17 cellular contexts compared by ENCODE assay signal in the genomic region with DNA sequence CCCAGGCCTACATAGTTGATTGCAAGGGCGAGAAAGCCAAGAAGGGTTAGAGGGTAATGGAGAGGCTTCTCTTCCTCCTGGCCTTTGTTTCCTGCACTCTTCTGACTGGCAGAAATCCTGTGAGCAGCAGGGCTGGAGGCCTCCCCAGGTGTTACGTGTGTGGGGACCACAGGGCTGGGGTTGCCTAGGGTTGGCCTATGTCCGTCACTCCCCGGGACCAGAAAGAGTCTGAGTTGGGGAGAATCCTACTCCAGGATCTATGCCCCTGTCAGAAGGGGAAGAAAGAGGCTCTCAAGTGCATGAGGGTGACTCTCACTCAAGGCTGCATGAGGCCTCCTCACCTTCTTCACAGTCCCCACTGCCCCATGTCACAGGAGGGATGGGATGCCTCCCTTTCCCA. TPM values are rescaled to one million over a fixed set of nuclear protein-coding genes. Genes with fewer than 3 reads are reported as not detected.
"Had no signal": no experiment of that assay in that cellular context is flagged by ENCODE, and none has a peak within 500 bp of the region (broad histone marks: within the 10 kb centered on the region; RNA-seq: fewer than 3 reads in every experiment).

No MANE protein-coding gene starts in this region.

- H3K36me3 Mint-ChIP-seq: activated CD8-positive, alpha-beta memory T cell treated with anti-CD3 and anti-CD28 coated beads, Interleukin-2, amount 10 ng/mL, durations not matched to agents 7 days and 5 days; brain; naive B cell; stimulated activated effector memory CD8-positive, alpha-beta T cell treated with anti-CD3 and anti-CD28 coated beads, Interleukin-12 subunit alpha, Interleukin-12 subunit beta, amount 100 ng/mL, for 72 hours had no signal

- DNase-seq: activated CD4-positive, alpha-beta T cell treated with anti-CD3 and anti-CD28 coated beads for 36 hours; activated CD4-positive, alpha-beta T cell treated with anti-CD3 and anti-CD28 coated beads, Interleukin-2, amount 50 U/mL, for 48 hours; activated CD8-positive, alpha-beta memory T cell treated with anti-CD3 and anti-CD28 coated beads, Interleukin-2, amount 10 ng/mL, durations not matched to agents 7 days and 5 days; activated naive CD4-positive, alpha-beta T cell treated with Interleukin-2 at 50 U/mL for 16 hours; anterior cingulate cortex; caudate nucleus; mesenchymal stem cell; mucosa of descending colon; naive B cell; pancreas; sigmoid colon; T-helper 2 cell; testis had no signal

- H3K9me3 Mint-ChIP-seq: activated T-helper 17 cell treated with anti-CD3 and anti-CD28 coated beads, Interleukin-2, amount 50 U/mL, for 72 hours; stimulated activated effector memory CD8-positive, alpha-beta T cell treated with anti-CD3 and anti-CD28 coated beads, Interleukin-12 subunit alpha, Interleukin-12 subunit beta, amount 100 ng/mL, for 72 hours had no signal

- H3K27ac Mint-ChIP-seq: activated CD4-positive, alpha-beta T cell treated with anti-CD3 and anti-CD28 coated beads for 36 hours; activated CD8-positive, alpha-beta memory T cell treated with anti-CD3 and anti-CD28 coated beads, Interleukin-2, amount 10 ng/mL, durations not matched to agents 7 days and 5 days; activated T-helper 17 cell treated with anti-CD3 and anti-CD28 coated beads, Interleukin-2, amount 50 U/mL, for 72 hours; brain; naive B cell; stimulated activated effector memory CD8-positive, alpha-beta T cell treated with anti-CD3 and anti-CD28 coated beads, Interleukin-12 subunit alpha, Interleukin-12 subunit beta, amount 100 ng/mL, for 72 hours had no signal

- H3K4me3 Mint-ChIP-seq: activated CD4-positive, alpha-beta T cell treated with anti-CD3 and anti-CD28 coated beads for 36 hours; activated CD8-positive, alpha-beta memory T cell treated with anti-CD3 and anti-CD28 coated beads, Interleukin-2, amount 10 ng/mL, durations not matched to agents 7 days and 5 days; activated T-helper 17 cell treated with anti-CD3 and anti-CD28 coated beads, Interleukin-2, amount 50 U/mL, for 72 hours; brain; naive B cell; neural crest cell; stimulated activated effector memory CD8-positive, alpha-beta T cell treated with anti-CD3 and anti-CD28 coated beads, Interleukin-12 subunit alpha, Interleukin-12 subunit beta, amount 100 ng/mL, for 72 hours had no signal

- H3K4me1 Mint-ChIP-seq: activated CD4-positive, alpha-beta T cell treated with anti-CD3 and anti-CD28 coated beads for 36 hours; activated CD8-positive, alpha-beta memory T cell treated with anti-CD3 and anti-CD28 coated beads, Interleukin-2, amount 10 ng/mL, durations not matched to agents 7 days and 5 days; activated T-helper 17 cell treated with anti-CD3 and anti-CD28 coated beads, Interleukin-2, amount 50 U/mL, for 72 hours; brain; naive B cell; neural crest cell; stimulated activated effector memory CD8-positive, alpha-beta T cell treated with anti-CD3 and anti-CD28 coated beads, Interleukin-12 subunit alpha, Interleukin-12 subunit beta, amount 100 ng/mL, for 72 hours had no signal

RNA-seq across cellular contexts. Expression of a gene that starts 38.5 kb away (rescaled TPM):
- total RNA-seq: activated CD4-positive, alpha-beta T cell treated with anti-CD3 and anti-CD28 coated beads for 36 hours; activated CD8-positive, alpha-beta memory T cell treated with anti-CD3 and anti-CD28 coated beads, Interleukin-2, amount 10 ng/mL, durations not matched to agents 7 days and 5 days; neural crest cell had no signal

RNA-seq across cellular contexts. Expression of a gene that starts 54.2 kb away (rescaled TPM):
- total RNA-seq: activated CD4-positive, alpha-beta T cell treated with anti-CD3 and anti-CD28 coated beads for 36 hours; activated CD8-positive, alpha-beta memory T cell treated with anti-CD3 and anti-CD28 coated beads, Interleukin-2, amount 10 ng/mL, durations not matched to agents 7 days and 5 days; activated T-helper 17 cell treated with anti-CD3 and anti-CD28 coated beads, Interleukin-2, amount 50 U/mL, for 72 hours; neural crest cell had no signal
